8 cellular contexts compared by ENCODE assay signal in the genomic region with DNA sequence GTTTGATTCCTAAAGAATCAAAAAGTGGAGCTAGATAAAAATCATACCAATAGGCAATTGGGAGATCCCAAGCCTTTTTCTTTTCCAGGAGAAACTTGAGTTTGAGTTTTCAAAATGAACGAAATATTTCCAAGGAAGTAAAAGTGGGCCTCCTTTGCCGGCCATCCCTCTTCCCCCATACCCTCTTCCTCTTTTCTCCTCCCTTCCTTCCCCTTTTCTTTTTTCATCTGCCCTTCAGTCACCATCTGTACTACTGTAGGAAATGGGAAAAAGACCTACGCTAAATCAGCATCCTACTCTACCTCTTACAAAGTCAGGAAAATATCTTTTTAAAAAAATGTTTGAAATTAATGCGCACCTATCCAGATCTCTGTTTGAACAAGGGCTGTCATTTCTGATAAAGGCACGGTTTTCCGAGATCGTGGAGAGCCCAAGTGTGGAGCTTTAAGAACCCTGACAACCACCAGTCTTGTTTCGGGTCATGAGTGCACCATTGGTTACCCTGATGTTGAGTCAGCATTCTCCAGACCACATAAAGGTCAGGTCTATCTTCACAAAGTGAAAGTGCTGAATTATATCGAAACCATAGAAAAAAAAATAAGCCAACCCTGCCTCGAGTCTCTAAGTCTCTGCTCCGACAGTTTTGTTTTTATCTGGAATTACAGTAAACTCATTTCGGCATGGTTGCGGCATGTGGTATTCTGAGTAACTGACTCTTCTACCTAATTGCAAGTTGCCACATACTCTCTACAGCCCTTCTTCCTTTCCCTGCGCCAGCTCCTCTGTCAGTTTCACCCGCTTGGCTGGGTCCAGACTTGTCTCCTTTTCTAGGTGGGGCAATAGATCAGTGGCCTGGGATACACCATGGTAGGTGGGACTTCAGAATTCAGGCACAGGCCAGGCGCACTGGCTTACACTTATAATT.
DNase-seq lines count a peak whose midpoint lies in the region; ATAC-seq, FAIRE-seq and TF ChIP-seq lines count a peak whose summit lies in the region.

No MANE protein-coding gene starts in this region.

- H3K36me3 ChIP-seq in neutrophil: no peaks in the 10 kb centered on the region

- no peak for FAIRE-seq in frontal cortex (lab: Jason Lieb, UNC)
- no peak for FAIRE-seq in HTR-8/SVneo (lab: Jason Lieb, UNC)

- H3K4me1 ChIP-seq in neutrophil (ENCODE audit: control insufficient read depth in 1 of 2, insufficient read depth in 1 of 2, low read depth in 1 of 2, low read length in 1 of 2): peaks cover 52 to 68% of the 10 kb centered on the region in 2 experiments

- H3K4me3 ChIP-seq in neutrophil (ENCODE audit: low read depth in 1 of 2, low read length in 1 of 2): peak overlapping the region; percentile 23 to 26

- ATAC-seq in GM21423 (IDR thresholded peaks at IDR 0.05; ENCODE audit: unreplicated experiment): peak; percentile 94

- H3K27me3 ChIP-seq in neutrophil: no peaks in the 10 kb centered on the region

- H3K9me3 ChIP-seq in neutrophil: no peaks in the 10 kb centered on the region

- peak overlapping the region; percentile 95 for H3K27ac ChIP-seq in neutrophil

- peak; percentile 5 for TF ChIP-seq CTCF in neutrophil (IDR thresholded peaks at IDR 0.05)

- DNase-seq in ELR (ENCODE audit: low read depth) (peak; percentile 2), HT1080 (ENCODE audit: low read depth) (peak; percentile 42), activated T-cell treated with anti-CD3 and anti-CD28 coated beads for 48 hours (ENCODE audit: low read depth) (peak; percentile 46), frontal cortex (ENCODE audit: low spot score in 2 of 2) (no peak), HTR-8/SVneo (ENCODE audit: insufficient read length, low spot score) (no peak), superior temporal gyrus (ENCODE audit: extremely low spot score) (no peak)

Comparison
In these comparisons a context has a peak if more than half of its experiments do, and no peak if none do; other contexts are left out.
1. DNase-seq: peak in ELR (single experiment), HT1080 (single experiment) and activated T-cell treated with anti-CD3 and anti-CD28 coated beads for 48 hours (single experiment); none in frontal cortex (0 of 2), HTR-8/SVneo (single experiment) and superior temporal gyrus (single experiment).